Comparison of ENCODE assay signal across 29 cellular contexts in the genomic region with DNA sequence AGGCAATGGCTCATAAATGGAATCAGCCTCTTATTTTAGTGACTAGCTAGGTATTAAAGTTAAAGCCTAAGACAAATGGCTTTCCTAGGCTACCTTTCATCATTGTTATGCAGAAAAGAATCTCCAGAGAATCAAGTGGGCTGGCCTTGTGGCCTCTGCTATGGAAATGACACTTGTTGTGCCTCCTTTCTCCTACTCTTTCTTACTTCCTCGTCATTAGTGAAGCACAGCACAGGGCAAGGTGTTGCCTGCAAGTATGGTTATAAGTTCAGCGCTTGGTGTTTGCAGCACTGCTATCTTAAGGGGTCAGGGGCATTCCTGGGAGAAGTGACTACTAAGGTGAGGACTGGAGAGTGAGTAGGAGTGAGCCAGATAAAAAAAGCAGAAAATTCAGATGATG. TPM values are rescaled to one million over a fixed set of nuclear protein-coding genes. Genes with fewer than 3 reads are reported as not detected.
DNase-seq lines count a peak whose midpoint lies in the region; ATAC-seq, FAIRE-seq and TF ChIP-seq lines count a peak whose summit lies in the region.
"Had no signal": no experiment of that assay in that cellular context is flagged by ENCODE, and none has a peak within 500 bp of the region (broad histone marks: within the 10 kb centered on the region; RNA-seq: fewer than 3 reads in every experiment).

No MANE protein-coding gene starts in this region.

- no peak for TF ChIP-seq POLR2A in H1 (IDR thresholded peaks at IDR 0.05; ENCODE audit: control extremely low read depth in 1 of 2, low read depth in 2 of 2, low read length in 2 of 2)

- H3K56ac ChIP-seq in H9 (ENCODE audit: insufficient read length, low read depth, low read length) = no peak overlapping the region
- H3K56ac ChIP-seq in H1 (replicated peaks; ENCODE audit: insufficient read length, low read depth, low read length) = no peak overlapping the region

- H2BK20ac ChIP-seq in H9 (ENCODE audit: low read depth, low read length, poor library complexity, severe bottlenecking) (no peak overlapping the region), H1 (ENCODE audit: low read length) (no peak overlapping the region)

- no peak overlapping the region for H2BK15ac ChIP-seq in H9 (ENCODE audit: low read depth, low read length)
- no peak overlapping the region for H2BK15ac ChIP-seq in H1 (ENCODE audit: low read length)
- no peak overlapping the region for H2BK15ac ChIP-seq in neuronal stem cell (ENCODE audit: low read length)

- H4K8ac ChIP-seq in H9 (replicated peaks; ENCODE audit: insufficient read length, low read depth, low read length) (no peak overlapping the region), H1 (ENCODE audit: extremely low read depth, insufficient read depth, low read length) (no peak overlapping the region), neuronal stem cell (ENCODE audit: low read depth, low read length) (no peak overlapping the region)

- H3K4me3 ChIP-seq in H1 (ENCODE audit: extremely low read depth in 1 of 4, insufficient read depth in 2 of 4, low read depth in 3 of 4, low read length in 4 of 4) = no peak overlapping the region
- H3K4me3 ChIP-seq in neuronal stem cell (ENCODE audit: low read length in 2 of 2) = no peak overlapping the region
- H3K4me3 ChIP-seq: BLaER1, GM12878 had no signal

- H3K4me3 Mint-ChIP-seq in H9 = no peak overlapping the region
- no peak overlapping the region for H3K4me3 Mint-ChIP-seq in stimulated activated naive B cell treated with anti-CD40 and anti-IgM and Interleukin-4, amounts not matched to agents 10 μg/mL and 1 μg/mL and 100 μg/mL, for 72 hours
- H3K4me3 Mint-ChIP-seq: CD14-positive monocyte; CD4-positive, alpha-beta memory T cell; CD4-positive, CD25-positive, alpha-beta regulatory T cell; CD8-positive, alpha-beta memory T cell had no signal

- no peak overlapping the region for H2BK5ac ChIP-seq in H9 (ENCODE audit: insufficient read length, low read length)
- H2BK5ac ChIP-seq in H1 (ENCODE audit: low read depth, low read length) = no peak overlapping the region
- no peak overlapping the region for H2BK5ac ChIP-seq in neuronal stem cell (ENCODE audit: low read length)

- no peak overlapping the region for H2AFZ ChIP-seq in H9 (ENCODE audit: low read length)
- H2AFZ ChIP-seq in H1 (ENCODE audit: low read length) = no peak overlapping the region
- no peak overlapping the region for H2AFZ ChIP-seq in neuronal stem cell (ENCODE audit: low read length)

- H3K9me3 ChIP-seq in H9 (ENCODE audit: control insufficient read depth, low read depth, low read length) = no peaks in the 10 kb centered on the region
- no peaks in the 10 kb centered on the region for H3K9me3 ChIP-seq in H1 (ENCODE audit: insufficient read depth in 2 of 2, low read depth in 1 of 2, low read length in 1 of 2)
- H3K9me3 ChIP-seq in neuronal stem cell (replicated peaks in 1 of 2; ENCODE audit: control insufficient read depth in 2 of 2, insufficient read depth in 1 of 2, low read depth in 1 of 2, low read length in 2 of 2) = no peaks in the 10 kb centered on the region
- H3K9me3 ChIP-seq: BE2C, BLaER1 had no signal

- H3K4me1 ChIP-seq in H9 (ENCODE audit: insufficient read depth, low read length) (no peaks in the 10 kb centered on the region; the same call in 1 of the 2 replicates), H1 (replicated peaks in 1 of 4; ENCODE audit: control insufficient read depth in 3 of 4, insufficient read depth in 4 of 4, low read length in 3 of 4) (peaks cover 0 to 4% (median 1%) of the 10 kb centered on the region in 4 experiments; a peak in 1 of 7 replicates), neuronal stem cell (ENCODE audit: control insufficient read depth in 2 of 2, insufficient read depth in 1 of 2, low read depth in 1 of 2, low read length in 2 of 2) (no peaks in the 10 kb centered on the region)
- H3K4me1 ChIP-seq: BE2C had no signal

- H4K20me1 ChIP-seq in H9 (ENCODE audit: control insufficient read depth, insufficient read depth, insufficient read length) = no peaks in the 10 kb centered on the region
- H4K20me1 ChIP-seq in H1 (replicated peaks in 1 of 2; ENCODE audit: control insufficient read depth in 1 of 2, insufficient read depth in 2 of 2, low read length in 2 of 2) = no peaks in the 10 kb centered on the region
- H4K20me1 ChIP-seq: BLaER1 had no signal

- no peak overlapping the region for H2BK12ac ChIP-seq in H9 (ENCODE audit: insufficient read length, low read depth, low read length)
- no peak overlapping the region for H2BK12ac ChIP-seq in H1 (ENCODE audit: low read depth, low read length)
- H2BK12ac ChIP-seq in neuronal stem cell (ENCODE audit: low read length) = no peak overlapping the region

- H3K23me2 ChIP-seq in H9 (ENCODE audit: insufficient read length, low read depth, low read length, poor library complexity, severe bottlenecking) = no peaks in the 10 kb centered on the region
- peaks cover 2% of the 10 kb centered on the region for H3K23me2 ChIP-seq in H1 (ENCODE audit: low read depth, low read length)

- H3K4ac ChIP-seq in H9 (ENCODE audit: low read depth, low read length) (no peak overlapping the region), H1 (replicated peaks; ENCODE audit: insufficient read length, low read depth, low read length) (no peak overlapping the region), neuronal stem cell (ENCODE audit: low read length) (no peak overlapping the region)

- peaks cover 2 to 18% of the 10 kb centered on the region in 2 experiments; a peak in 2 of 5 replicates for H3K9me3 Mint-ChIP-seq in H9
- H3K9me3 Mint-ChIP-seq in stimulated activated naive B cell treated with anti-CD40 and anti-IgM and Interleukin-4, amounts not matched to agents 10 μg/mL and 1 μg/mL and 100 μg/mL, for 72 hours = no peaks in the 10 kb centered on the region
- H3K9me3 Mint-ChIP-seq: CD8-positive, alpha-beta memory T cell had no signal

- DNase-seq in H9 (no peak), H1 (ENCODE audit: low read depth in 1 of 2, low spot score in 2 of 2) (no peak), neuronal stem cell (ENCODE audit: low spot score) (no peak)
- DNase-seq in stimulated activated naive B cell treated with anti-CD40 and anti-IgM and Interleukin-4, amounts not matched to agents 10 μg/mL and 1 μg/mL and 100 μg/mL, for 72 hours = no peak
- DNase-seq: 8988T; ACHN; BE2C; C1 segment of cervical spinal cord; CD4-positive, alpha-beta memory T cell; CD4-positive, CD25-positive, alpha-beta regulatory T cell; CD8-positive, alpha-beta memory T cell; COR-L47; DMS 273 treated with DMSO at 0.1 percent for 48 hours; DMS153; DMS53; DMS79; DND-41; EL; GDM1 had no signal

- H3K27me3 Mint-ChIP-seq in H9 (ENCODE audit: low read depth) = no peaks in the 10 kb centered on the region; the same call in 1 of the 2 replicates
- peaks cover 0 to 5% of the 10 kb centered on the region in 2 donors for H3K27me3 Mint-ChIP-seq in stimulated activated naive B cell treated with anti-CD40 and anti-IgM and Interleukin-4, amounts not matched to agents 10 μg/mL and 1 μg/mL and 100 μg/mL, for 72 hours

- no peaks in the 10 kb centered on the region for H3K27me3 ChIP-seq in H9 (ENCODE audit: insufficient read depth, low read length)
- no peaks in the 10 kb centered on the region for H3K27me3 ChIP-seq in H1 (replicated peaks in 1 of 4; ENCODE audit: control insufficient read depth in 3 of 4, extremely low read depth in 1 of 4, insufficient read depth in 3 of 4, low read length in 3 of 4)
- H3K27me3 ChIP-seq in neuronal stem cell (ENCODE audit: control insufficient read depth in 3 of 3, insufficient read depth in 3 of 3, low read depth in 1 of 3, low read length in 3 of 3) = no peaks in the 10 kb centered on the region
- H3K27me3 ChIP-seq: BE2C, BLaER1 had no signal

- H3T11ph ChIP-seq in H9 (ENCODE audit: low read length) = no peak overlapping the region

- TF ChIP-seq CTCF in H9 (conservative IDR thresholded peaks at IDR 0.05) (no peak), H1 (IDR thresholded peaks at IDR 0.05; ENCODE audit: control extremely low read depth in 1 of 3, insufficient read depth in 1 of 3, low read depth in 1 of 3, low read length in 3 of 3) (no peak)

- H3K79me1 ChIP-seq in H9 (ENCODE audit: insufficient read depth, low read depth, low read length, poor library complexity, severe bottlenecking) = no peaks in the 10 kb centered on the region
- H3K79me1 ChIP-seq in H1 (ENCODE audit: low read depth, low read length) = no peaks in the 10 kb centered on the region
- no peaks in the 10 kb centered on the region for H3K79me1 ChIP-seq in neuronal stem cell (ENCODE audit: low read depth, low read length)

- H3K9ac ChIP-seq in H9 (ENCODE audit: extremely low read depth, insufficient read length, low read length) (no peak overlapping the region), H1 (replicated peaks in 1 of 4; ENCODE audit: extremely low read depth in 1 of 4, low read depth in 3 of 4, low read length in 3 of 4) (no peak overlapping the region), neuronal stem cell (ENCODE audit: low read depth, low read length, poor library complexity) (no peak overlapping the region)
- H3K9ac ChIP-seq: BLaER1 had no signal

- H3K4me2 ChIP-seq in H9 (ENCODE audit: insufficient read depth, insufficient read length, low read length) = no peak overlapping the region
- H3K4me2 ChIP-seq in H1 (ENCODE audit: insufficient read depth in 1 of 2, low read depth in 2 of 2, low read length in 2 of 2) = peak overlapping the region in 1 of 2 experiments; percentile 58; a peak in 2 of 4 replicates
- no peak overlapping the region for H3K4me2 ChIP-seq in neuronal stem cell (ENCODE audit: insufficient read depth, low read length, poor library complexity, severe bottlenecking)
- H3K4me2 ChIP-seq: BLaER1 had no signal

- ATAC-seq in stimulated activated naive B cell treated with anti-CD40 and anti-IgM and Interleukin-4, amounts not matched to agents 10 μg/mL and 1 μg/mL and 100 μg/mL, for 72 hours (replicated peaks) = peak; percentile 70 to 83
- no peak for ATAC-seq in HG02642 (IDR thresholded peaks at IDR 0.05; ENCODE audit: poor library complexity, unreplicated experiment)
- ATAC-seq in GM18870 (IDR thresholded peaks at IDR 0.05; ENCODE audit: unreplicated experiment) = no peak
- ATAC-seq: GM12878 had no signal

- H3K36me3 ChIP-seq in H1 (ENCODE audit: control insufficient read depth in 2 of 4, insufficient read depth in 4 of 4, low read length in 3 of 4) (no peaks in the 10 kb centered on the region; a peak in 1 of 8 replicates), neuronal stem cell (replicated peaks in 1 of 2; ENCODE audit: control insufficient read depth in 2 of 2, insufficient read depth in 2 of 2, low read length in 2 of 2) (peaks cover 4 to 13% of the 10 kb centered on the region in 2 donors)
- H3K36me3 ChIP-seq: BE2C, BLaER1 had no signal

- no peak overlapping the region for H3K18ac ChIP-seq in H9 (ENCODE audit: insufficient read length, low read depth, low read length)
- no peak overlapping the region for H3K18ac ChIP-seq in H1 (ENCODE audit: extremely low read depth, low read length)
- no peak overlapping the region for H3K18ac ChIP-seq in neuronal stem cell (ENCODE audit: low read length)

- H2BK120ac ChIP-seq in H9 (ENCODE audit: low read depth, low read length, poor library complexity, severe bottlenecking) (no peak overlapping the region), H1 (replicated peaks; ENCODE audit: low read depth, low read length) (no peak overlapping the region), neuronal stem cell (ENCODE audit: low read depth, low read length) (no peak overlapping the region)

- H3K79me2 ChIP-seq in H9 (ENCODE audit: insufficient read depth, low read length) = no peaks in the 10 kb centered on the region
- H3K79me2 ChIP-seq in H1 (ENCODE audit: control insufficient read depth in 1 of 2, insufficient read depth in 2 of 2, low read length in 2 of 2) = no peaks in the 10 kb centered on the region

- peak overlapping the region in 1 of 3 experiments; percentile 40; a peak in 1 of 7 replicates for H3K27ac Mint-ChIP-seq in H9
- H3K27ac Mint-ChIP-seq in stimulated activated naive B cell treated with anti-CD40 and anti-IgM and Interleukin-4, amounts not matched to agents 10 μg/mL and 1 μg/mL and 100 μg/mL, for 72 hours = no peak overlapping the region
- H3K27ac Mint-ChIP-seq: CD14-positive monocyte; CD4-positive, alpha-beta memory T cell; CD4-positive, CD25-positive, alpha-beta regulatory T cell; CD8-positive, alpha-beta memory T cell had no signal

- CTCF ChIA-PET in H1 (lab: Charles Lee; ENCODE audit: partially characterized antibody) = interaction anchor here (1.2 kb wide), 1 partner anchor 12 kb away, joined by 3 read pairs; no protein-coding TSS in a partner anchor

- no peak for TF ChIP-seq RAD21 in H1 (IDR thresholded peaks at IDR 0.05 in 1 of 2, conservative IDR thresholded peaks at IDR 0.05 in 1 of 2; ENCODE audit: low read depth in 2 of 2, low read length in 2 of 2)

- peak; percentile 55 for FAIRE-seq in H1 (lab: Jason Lieb, UNC)
- FAIRE-seq: A204.1, GM12878, GM12892, GM18507, GM19239 had no signal

- no CpG with 5 or more reads among the region's 2 CpGs for WGBS in H9 (ENCODE audit: extremely low coverage, insufficient read length, low lambda C conversion rate)
- 66% methylated on average over 2 of the region's 2 CpGs; no CpG with 5 or more reads in 1 of the 2 experiments for WGBS in H1 (ENCODE audit: extremely low coverage in 1 of 2, insufficient coverage in 1 of 2, insufficient read length in 1 of 2, insufficient replicate concordance in 2 of 2, low coverage in 1 of 2, low lambda C conversion rate in 2 of 2, missing lambda C conversion rate in 1 of 2), 2 experiments
- WGBS in neuronal stem cell (ENCODE audit: extremely low coverage in 2 of 2, insufficient read length in 2 of 2, insufficient replicate concordance in 1 of 2), 2 donors = no CpG with 5 or more reads among the region's 2 CpGs

- H3K4me1 Mint-ChIP-seq in H9 = peaks cover 22 to 27% of the 10 kb centered on the region in 2 experiments
- H3K4me1 Mint-ChIP-seq in stimulated activated naive B cell treated with anti-CD40 and anti-IgM and Interleukin-4, amounts not matched to agents 10 μg/mL and 1 μg/mL and 100 μg/mL, for 72 hours = peaks cover 10 to 18% of the 10 kb centered on the region in 2 donors
- H3K4me1 Mint-ChIP-seq: CD4-positive, alpha-beta memory T cell; CD4-positive, CD25-positive, alpha-beta regulatory T cell; CD8-positive, alpha-beta memory T cell had no signal

- no peak for TF ChIP-seq EP300 in H1 (IDR thresholded peaks at IDR 0.05; ENCODE audit: borderline replicate concordance in 1 of 2, low read depth in 2 of 2, low read length in 2 of 2)

- H3K14ac ChIP-seq in H9 (ENCODE audit: insufficient read depth, low read length) = peak overlapping the region; percentile 22; the same call in 1 of the 2 replicates
- H3K14ac ChIP-seq in H1 (ENCODE audit: insufficient read length) = no peak overlapping the region
- no peak overlapping the region for H3K14ac ChIP-seq in neuronal stem cell (ENCODE audit: low read length)

- H3K36me3 Mint-ChIP-seq in H9 (ENCODE audit: insufficient read depth in 1 of 3, low read depth in 3 of 3) = peaks cover 6 to 25% (median 20%) of the 10 kb centered on the region in 3 experiments; a peak in 6 of 7 replicates
- H3K36me3 Mint-ChIP-seq in stimulated activated naive B cell treated with anti-CD40 and anti-IgM and Interleukin-4, amounts not matched to agents 10 μg/mL and 1 μg/mL and 100 μg/mL, for 72 hours = no peaks in the 10 kb centered on the region
- H3K36me3 Mint-ChIP-seq: CD14-positive monocyte; CD4-positive, alpha-beta memory T cell; CD4-positive, CD25-positive, alpha-beta regulatory T cell; CD8-positive, alpha-beta memory T cell had no signal

- no peak overlapping the region for H4K5ac ChIP-seq in H9 (ENCODE audit: insufficient read length, low read depth, low read length)
- no peak overlapping the region for H4K5ac ChIP-seq in H1 (ENCODE audit: insufficient read length, low read depth, low read length)

- no peak overlapping the region for H3K27ac ChIP-seq in H9 (ENCODE audit: insufficient read length, low read depth, low read length)
- no peak overlapping the region for H3K27ac ChIP-seq in H1 (ENCODE audit: low read depth, low read length)
- H3K27ac ChIP-seq in neuronal stem cell (replicated peaks; ENCODE audit: low read length) = no peak overlapping the region
- H3K27ac ChIP-seq: BLaER1 had no signal

- H4K91ac ChIP-seq in H9 (ENCODE audit: insufficient read length, low read depth, low read length) (no peak overlapping the region), H1 (replicated peaks; ENCODE audit: insufficient read length, low read length) (no peak overlapping the region), neuronal stem cell (ENCODE audit: low read depth, low read length, poor library complexity) (no peak overlapping the region)

- POLR2A ChIA-PET in H1 (lab: Charles Lee; ENCODE audit: partially characterized antibody) = no interaction called here

- H2AK5ac ChIP-seq in H9 (ENCODE audit: insufficient read length, low read length) (no peak overlapping the region), H1 (ENCODE audit: low read depth, low read length) (no peak overlapping the region), neuronal stem cell (ENCODE audit: low read depth, low read length) (no peak overlapping the region)

- H3K23ac ChIP-seq in H9 (ENCODE audit: insufficient read length, low read depth, low read length) (no peak overlapping the region), H1 (ENCODE audit: insufficient read length) (no peak overlapping the region), neuronal stem cell (ENCODE audit: low read depth, low read length, poor library complexity) (no peak overlapping the region)

RNA-seq across cellular contexts. Expression of a gene that starts 45.4 kb away (rescaled TPM):
- 2.1 and 2.8 TPM in 2 replicates for total RNA-seq in H9 (2021)
- 10.7 and 11.5 TPM in 2 replicates for total RNA-seq in H1 (2021; fragmentation: NEBNext Ultra II Directional; extraction: Animal tissue kit (Norgen Biotek cat#: 25700))
- polyA plus RNA-seq in H1 (2011; rRNA removed) = 5.2 and 8.6 TPM in 2 replicates
- polyA plus RNA-seq in H1 (2011; cell fraction: cytosol; rRNA removed) = 12.8 TPM
- 5.0 TPM for polyA plus RNA-seq in H1 (2011; cell fraction: nucleus; rRNA removed)
- polyA plus RNA-seq in H1 (2012, experiment 1 of 2) = 10.5 to 17.3 TPM (median 11.4 TPM) in 4 replicates
- polyA plus RNA-seq in H1 (2012, experiment 2 of 2) = 2.5 TPM
- 7.4 TPM for polyA plus RNA-seq in H1 (2013, experiment 1 of 2)
- 8.1 TPM for polyA plus RNA-seq in H1 (2013, experiment 2 of 2)
- polyA minus RNA-seq in H1 (2011; rRNA and poly(A)+ RNA removed) = 16.0 and 17.7 TPM in 2 replicates
- 6.9 TPM for polyA minus RNA-seq in H1 (2011; cell fraction: cytosol; rRNA and poly(A)+ RNA removed)
- 13.4 TPM for polyA minus RNA-seq in H1 (2011; cell fraction: nucleus; rRNA and poly(A)+ RNA removed)
- polyA plus RNA-seq in neuronal stem cell (2013, experiment 1 of 2) = 12.7 TPM
- 13.2 TPM for polyA plus RNA-seq in neuronal stem cell (2013, experiment 2 of 2)
- total RNA-seq: CD4-positive, alpha-beta memory T cell; CD4-positive, CD25-positive, alpha-beta regulatory T cell; CD8-positive, alpha-beta memory T cell; G401; GM12878 had no signal
- polyA plus RNA-seq: CD14-positive monocyte; CD4-positive, alpha-beta memory T cell; CD4-positive, CD25-positive, alpha-beta regulatory T cell; CD8-positive, alpha-beta memory T cell; GM12878 had no signal

RNA-seq across cellular contexts. Expression of a gene that starts 49.4 kb away (rescaled TPM):
- total RNA-seq in H9 (2021) = not detected in 2 replicates
- total RNA-seq in H1 (2021; fragmentation: NEBNext Ultra II Directional; extraction: Animal tissue kit (Norgen Biotek cat#: 25700)) = 0.38 and 0.69 TPM in 2 replicates
- 0.08 and 0.39 TPM in 2 replicates for polyA plus RNA-seq in H1 (2011; rRNA removed)
- polyA plus RNA-seq in H1 (2011; cell fraction: cytosol; rRNA removed) = 0.28 TPM
- 0.34 TPM for polyA plus RNA-seq in H1 (2011; cell fraction: nucleus; rRNA removed)
- polyA plus RNA-seq in H1 (2012, experiment 1 of 2) = 0.13 to 0.77 TPM (median 0.39 TPM) in 4 replicates
- polyA plus RNA-seq in H1 (2012, experiment 2 of 2) = not detected
- polyA plus RNA-seq in H1 (2013, experiment 1 of 2) = 0.20 TPM
- 0.26 TPM for polyA plus RNA-seq in H1 (2013, experiment 2 of 2)
- polyA minus RNA-seq in H1 (2011; rRNA and poly(A)+ RNA removed) = 0.25 and 1.2 TPM in 2 replicates
- polyA minus RNA-seq in H1 (2011; cell fraction: cytosol; rRNA and poly(A)+ RNA removed) = not detected
- polyA minus RNA-seq in H1 (2011; cell fraction: nucleus; rRNA and poly(A)+ RNA removed) = 0.90 TPM
- polyA plus RNA-seq in neuronal stem cell (2013, experiment 1 of 2) = 1.8 TPM
- polyA plus RNA-seq in neuronal stem cell (2013, experiment 2 of 2) = 2.4 TPM
- total RNA-seq: CD4-positive, alpha-beta memory T cell; CD4-positive, CD25-positive, alpha-beta regulatory T cell; CD8-positive, alpha-beta memory T cell; G401 had no signal
- polyA plus RNA-seq: CD14-positive monocyte; CD4-positive, alpha-beta memory T cell; CD4-positive, CD25-positive, alpha-beta regulatory T cell; CD8-positive, alpha-beta memory T cell had no signal

Comparison
In these comparisons a context has a peak if more than half of its experiments do, and no peak if none do; other contexts are left out.
1. ATAC-seq: peak in stimulated activated naive B cell treated with anti-CD40 and anti-IgM and Interleukin-4, amounts not matched to agents 10 μg/mL and 1 μg/mL and 100 μg/mL, for 72 hours (2 of 2); none in HG02642 (single experiment) and GM18870 (single experiment).